Comparison of ENCODE assay signal across 27 cellular contexts in genomic region chr5:120874463-120874862, GRCh38.
"Had no signal": no experiment of that assay in that cellular context is flagged by ENCODE, and none has a peak within 500 bp of the region (broad histone marks: within the 10 kb centered on the region; RNA-seq: fewer than 3 reads in every experiment).

No MANE protein-coding gene starts in this region.

- H3K27me3 ChIP-seq: stomach, suprapubic skin, testis, thyroid gland, tibial artery, tibial nerve, transverse colon, upper lobe of left lung, upper lobe of right lung, uterus, vagina had no signal

- H3K27ac ChIP-seq: stomach, suprapubic skin, testis, thoracic aorta, thyroid gland, tibial artery, tibial nerve, transverse colon, upper lobe of left lung, upper lobe of right lung, uterus, vagina had no signal

- ATAC-seq: stimulated activated effector memory CD8-positive, alpha-beta T cell treated with anti-CD3 and anti-CD28 coated beads, Interleukin-12 subunit alpha, Interleukin-12 subunit beta, amount 100 ng/mL, for 72 hours; stimulated activated memory B cell treated with anti-CD40 and anti-IgM and Interleukin-4, amounts not matched to agents 10 μg/mL and 1 μg/mL and 100 μg/mL, for 72 hours; stimulated activated naive B cell treated with anti-CD40 and anti-IgM and Interleukin-4, amounts not matched to agents 10 μg/mL and 1 μg/mL and 100 μg/mL, for 72 hours; stimulated activated naive CD8-positive, alpha-beta T cell treated with anti-CD3 and anti-CD28 coated beads, Interleukin-15, amount 100 ng/mL, for 72 hours; stimulated activated naive CD8-positive, alpha-beta T cell treated with anti-CD3 and anti-CD28 coated beads, Interleukin-15, Interleukin-2, amounts not matched to agents 100 U/mL and 50 U/mL, for 24 hours; upper lobe of right lung had no signal

- H3K36me3 ChIP-seq: stomach, suprapubic skin, thoracic aorta, thyroid gland, tibial artery, tibial nerve, transverse colon, upper lobe of left lung, upper lobe of right lung, uterus, vagina had no signal

- FAIRE-seq: urothelium cell line had no signal

- H3K9me3 ChIP-seq: stomach, suprapubic skin, testis, thoracic aorta, thyroid gland, tibial artery, tibial nerve, transverse colon, upper lobe of left lung, upper lobe of right lung, uterus, vagina had no signal

- H3K4me1 ChIP-seq: stomach, suprapubic skin, testis, thyroid gland, tibial artery, tibial nerve, transverse colon, upper lobe of left lung, upper lobe of right lung, uterus, vagina had no signal

- H3K4me3 ChIP-seq: stomach, suprapubic skin, testis, thoracic aorta, thyroid gland, tibial artery, tibial nerve, transverse colon, upper lobe of left lung, upper lobe of right lung, uterus, vagina had no signal

- DNase-seq: stimulated activated CD4-positive, alpha-beta T cell treated with anti-CD3 and anti-CD28 coated beads, Interleukin-2, amount 100 ng/mL, for 48 hours; stimulated activated CD4-positive, alpha-beta T cell treated with anti-CD3 and anti-CD28 coated beads, Interleukin-4, amount 100 ng/mL, for 1 hour; stimulated activated CD4-positive, alpha-beta T cell treated with anti-CD3 and anti-CD28 coated beads, Interleukin-4, amount 100 ng/mL, for 24 hours; stimulated activated CD4-positive, alpha-beta T cell treated with anti-CD3 and anti-CD28 coated beads, Interleukin-4, amount 100 ng/mL, for 4 hours; stimulated activated CD8-positive, alpha-beta memory T cell treated with anti-CD3 and anti-CD28 coated beads, Interleukin-4, amount 100 ng/mL, for 48 hours; stimulated activated naive B cell treated with anti-CD40 and anti-IgM and Interleukin-4, amounts not matched to agents 10 μg/mL and 1 μg/mL and 100 μg/mL, for 72 hours; stimulated activated naive CD4-positive, alpha-beta T cell; stimulated activated naive CD4-positive, alpha-beta T cell treated with Interleukin-2 at 50 U/mL for 16 hours; stimulated activated naive CD8-positive, alpha-beta T cell treated with anti-CD3 and anti-CD28 coated beads, Interleukin-15, amount 100 ng/mL, for 72 hours; stimulated activated naive CD8-positive, alpha-beta T cell treated with anti-CD3 and anti-CD28 coated beads, Interleukin-15, Interleukin-2, amounts not matched to agents 100 U/mL and 50 U/mL, for 24 hours; stomach; substantia nigra; testis; thyroid gland; tibial artery; transverse colon; trophoblast cell; upper lobe of left lung; upper lobe of right lung; uterus had no signal
